ENCODE assay signal across 26 cellular contexts in the genomic region with DNA sequence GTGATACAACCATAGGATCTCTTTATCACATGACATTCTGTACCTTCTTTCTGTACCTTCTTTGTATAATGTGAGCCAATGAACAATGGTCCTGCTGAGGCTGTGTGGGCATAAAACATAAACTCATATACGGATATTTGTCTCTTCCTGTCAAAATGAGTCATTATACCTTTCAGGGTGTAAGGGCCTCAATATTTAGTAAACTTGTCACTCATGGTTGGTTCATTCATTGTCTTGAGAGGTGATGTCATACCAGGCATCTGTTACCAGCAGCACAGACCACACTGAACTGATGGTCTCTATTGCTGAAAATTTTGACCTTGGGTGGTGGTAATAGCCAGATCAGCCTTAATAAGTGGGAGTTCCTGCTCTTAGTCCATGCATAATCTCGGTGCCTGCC.
"Had no signal": no experiment of that assay in that cellular context is flagged by ENCODE, and none has a peak within 500 bp of the region (broad histone marks: within the 10 kb centered on the region; RNA-seq: fewer than 3 reads in every experiment).

No MANE protein-coding gene starts in this region.

- H3K27ac ChIP-seq: brain microvascular endothelial cell, epithelial cell of prostate, esophagus squamous epithelium, gastroesophageal sphincter, heart right ventricle had no signal

- H3K4me3 ChIP-seq: esophagus squamous epithelium, gastroesophageal sphincter, heart right ventricle had no signal

- H3K4me1 ChIP-seq: esophagus squamous epithelium, gastroesophageal sphincter, heart right ventricle had no signal

- H3K9me3 ChIP-seq: esophagus squamous epithelium, gastroesophageal sphincter had no signal

- H3K27me3 ChIP-seq: brain microvascular endothelial cell, esophagus squamous epithelium, heart right ventricle had no signal

- DNase-seq: activated CD4-positive, alpha-beta memory T cell treated with anti-CD3 and anti-CD28 coated beads, Interleukin-2, amount 10 ng/mL, durations not matched to agents 7 days and 5 days; activated CD4-positive, alpha-beta T cell treated with anti-CD3 and anti-CD28 coated beads for 36 hours; activated CD4-positive, alpha-beta T cell treated with anti-CD3 and anti-CD28 coated beads, Interleukin-2, amount 10 ng/mL, durations not matched to agents 24 days and 14 days; activated CD4-positive, CD25-positive, alpha-beta regulatory T cell; activated CD4-positive, CD25-positive, alpha-beta regulatory T cell treated with anti-CD3 and anti-CD28 coated beads, Interleukin-2, amount 50 U/mL, for 72 hours; activated CD8-positive, alpha-beta memory T cell treated with anti-CD3 and anti-CD28 coated beads, Interleukin-2, amount 50 U/mL, for 48 hours; activated gamma-delta T cell; activated naive CD4-positive, alpha-beta T cell; activated naive CD4-positive, alpha-beta T cell treated with anti-CD3 and anti-CD28 coated beads, Interleukin-2, amount 50 U/mL, for 16 hours; activated T-cell treated with anti-CD3 and anti-CD28 coated beads for 4 hours; activated T-cell treated with anti-CD3 and anti-CD28 coated beads, Interleukin-2, amount 50 U/mL, for 24 hours; activated T-cell treated with anti-CD3 and anti-CD28 coated beads, Interleukin-2, amount 50 U/mL, for 72 hours; amniotic stem cell; anterior cingulate cortex; brain microvascular endothelial cell; caudate nucleus; cortex of kidney; dermis blood vessel endothelial cell; effector CD4-positive, alpha-beta T cell; effector memory CD8-positive, alpha-beta T cell; esophagus squamous epithelium; foreskin melanocyte; heart right ventricle; T-helper 2 cell had no signal

- H3K36me3 ChIP-seq: brain microvascular endothelial cell, esophagus squamous epithelium, gastroesophageal sphincter, heart right ventricle had no signal

- ATAC-seq: activated CD4-positive, alpha-beta T cell treated with anti-CD3 and anti-CD28 coated beads for 36 hours; activated T-cell treated with anti-CD3 and anti-CD28 coated beads, Interleukin-2, amount 50 U/mL, for 72 hours; effector memory CD8-positive, alpha-beta T cell; gastroesophageal sphincter; heart right ventricle had no signal
